In the genomic region with DNA sequence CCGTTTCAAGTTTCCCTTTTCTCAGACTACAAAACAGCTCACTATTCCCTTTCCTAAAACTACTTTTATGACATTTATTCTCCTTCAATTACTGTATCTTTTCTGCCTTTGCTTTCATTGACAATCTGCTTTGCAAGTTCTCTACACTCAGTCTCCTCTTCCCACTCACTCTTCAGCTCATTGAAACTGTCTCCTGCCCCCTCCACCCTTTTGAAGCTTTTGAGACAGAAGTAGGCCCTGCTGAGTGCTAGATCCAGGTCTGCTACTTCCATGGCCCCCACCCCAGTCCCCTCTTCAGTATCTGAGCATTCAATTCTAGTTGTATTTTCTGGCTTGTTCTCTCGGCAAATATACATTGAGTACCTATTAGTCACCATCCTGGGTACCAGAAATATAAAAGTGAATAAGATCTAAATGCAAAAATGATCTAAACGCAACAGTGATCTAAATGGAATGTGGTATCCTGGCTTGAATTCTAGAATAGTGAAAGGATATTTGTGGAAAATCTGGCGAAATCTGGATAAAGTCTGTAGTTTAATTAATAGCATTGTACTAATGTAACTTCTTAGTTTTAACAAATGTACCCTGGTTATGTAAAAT, we compare ENCODE assay signal across 20 cellular contexts. TPM values are rescaled to one million over a fixed set of nuclear protein-coding genes. Genes with fewer than 3 reads are reported as not detected.
"Had no signal": no experiment of that assay in that cellular context is flagged by ENCODE, and none has a peak within 500 bp of the region (broad histone marks: within the 10 kb centered on the region; RNA-seq: fewer than 3 reads in every experiment).

No MANE protein-coding gene starts in this region.

- H3K27me3 ChIP-seq: colonic mucosa, upper lobe of left lung had no signal

- H3K4me1 Mint-ChIP-seq: activated naive CD8-positive, alpha-beta T cell treated with anti-CD3 and anti-CD28 coated beads for 36 hours had no signal

- H3K27ac Mint-ChIP-seq: activated naive CD8-positive, alpha-beta T cell treated with anti-CD3 and anti-CD28 coated beads for 36 hours; naive B cell; stimulated activated naive CD8-positive, alpha-beta T cell treated with anti-CD3 and anti-CD28 coated beads, Interleukin-15, Interleukin-2, amounts not matched to agents 100 ng/mL and 50 ng/mL, for 24 hours had no signal

- H3K36me3 ChIP-seq: colonic mucosa, lower lobe of right lung, upper lobe of left lung had no signal

- H3K27me3 Mint-ChIP-seq: activated naive CD8-positive, alpha-beta T cell treated with anti-CD3 and anti-CD28 coated beads for 36 hours had no signal

- H3K36me3 Mint-ChIP-seq: activated naive CD8-positive, alpha-beta T cell treated with anti-CD3 and anti-CD28 coated beads for 36 hours; naive B cell had no signal

- H3K9me3 ChIP-seq: colonic mucosa, lower lobe of right lung, psoas muscle had no signal

- ATAC-seq: left cardiac atrium, lower lobe of right lung, psoas muscle had no signal

- H3K4me1 ChIP-seq: colonic mucosa, lower lobe of right lung, psoas muscle, upper lobe of left lung had no signal

- DNase-seq: activated CD4-positive, alpha-beta T cell treated with anti-CD3 and anti-CD28 coated beads, Interleukin-2, amount 50 U/mL, for 48 hours; activated gamma-delta T cell treated with Interleukin-2 at 50 U/mL for 16 hours; activated naive CD8-positive, alpha-beta T cell treated with anti-CD3 and anti-CD28 coated beads for 36 hours; activated T-cell treated with anti-CD3 and anti-CD28 coated beads, Interleukin-2, amount 50 U/mL, for 48 hours; anterior cingulate cortex; colonic mucosa; effector CD4-positive, alpha-beta T cell; glutamatergic neuron; left cardiac atrium; lower lobe of right lung; naive B cell; psoas muscle; stimulated activated CD4-positive, alpha-beta T cell treated with anti-CD3 and anti-CD28 coated beads, Interleukin-15, amount 100 ng/mL, for 24 hours; stimulated activated CD4-positive, alpha-beta T cell treated with anti-CD3 and anti-CD28 coated beads, Interleukin-4, amount 100 ng/mL, for 24 hours; upper lobe of left lung had no signal

- H3K4me3 ChIP-seq: colonic mucosa, lower lobe of right lung, psoas muscle, upper lobe of left lung had no signal

- H3K27ac ChIP-seq: colonic mucosa, lower lobe of right lung, psoas muscle, upper lobe of left lung had no signal

- H3K4me3 Mint-ChIP-seq: activated naive CD8-positive, alpha-beta T cell treated with anti-CD3 and anti-CD28 coated beads for 36 hours; naive B cell; stimulated activated naive CD8-positive, alpha-beta T cell treated with anti-CD3 and anti-CD28 coated beads, Interleukin-15, Interleukin-2, amounts not matched to agents 100 ng/mL and 50 ng/mL, for 24 hours had no signal

RNA-seq across cellular contexts. Expression of gene OR2K2, which starts 58.4 kb away (rescaled TPM):
- total RNA-seq: activated naive CD8-positive, alpha-beta T cell treated with anti-CD3 and anti-CD28 coated beads for 36 hours; colonic mucosa; fibroblast of villous mesenchyme; left cardiac atrium; lower lobe of right lung; skeletal muscle tissue; T-helper 2 cell treated with Interferon-gamma antibody and Interleukin-4, amounts not matched to agents 100 ng/mL and 5 ng/mL, for 36 hours; temporal lobe; upper lobe of left lung had no signal
